Comparison of ENCODE assay signal across 10 cellular contexts in genomic region chr7:47336178-47337020, GRCh38.
DNase-seq lines count a peak whose midpoint lies in the region; ATAC-seq and TF ChIP-seq lines count a peak whose summit lies in the region.
"Had no signal": no experiment of that assay in that cellular context is flagged by ENCODE, and none has a peak within 500 bp of the region (broad histone marks: within the 10 kb centered on the region; RNA-seq: fewer than 3 reads in every experiment).

No MANE protein-coding gene starts in this region.

- peak; percentile 91 for ATAC-seq in Right ventricle myocardium superior (ENCODE audit: poor library complexity)
- ATAC-seq in activated CD4-positive, CD25-positive, alpha-beta regulatory T cell treated with anti-CD3 and anti-CD28 coated beads, Interleukin-2, amount 50 U/mL, for 24 hours: no peak

- H3K4me1 ChIP-seq in ascending aorta: peaks cover 5 to 16% of the 10 kb centered on the region in 2 donors
- H3K4me1 ChIP-seq: Caco-2 had no signal

- peak overlapping the region; percentile 58 to 67 for H3K27ac ChIP-seq in ascending aorta

- no peak overlapping the region for H3K4me3 ChIP-seq in ascending aorta

- no peak for TF ChIP-seq CTCF in ascending aorta (IDR thresholded peaks at IDR 0.05)

- intact Hi-C loops in ascending aorta (cut with DNase I): loop anchor here (5.0 kb wide), 1 partner anchor 44 kb away; no protein-coding TSS in a partner anchor
- intact Hi-C loops in Right ventricle myocardium superior (cut with DNase I): no loop called here

- H3K9me3 ChIP-seq in ascending aorta: no peaks in the 10 kb centered on the region
- H3K9me3 ChIP-seq: Caco-2 had no signal

- peak; percentile 34 for DNase-seq in Daoy (ENCODE audit: low read depth)
- DNase-seq in ascending aorta (ENCODE audit: low spot score in 2 of 2): peak; percentile 37 to 88
- DNase-seq in Right ventricle myocardium superior: peak; percentile 74
- DNase-seq in putamen (ENCODE audit: low spot score): peak; percentile 39
- DNase-seq in HuH-7 (ENCODE audit: low spot score): no peak
- no peak for DNase-seq in HuH-7.5 (ENCODE audit: low spot score)
- DNase-seq in activated CD4-positive, CD25-positive, alpha-beta regulatory T cell treated with anti-CD3 and anti-CD28 coated beads, Interleukin-2, amount 50 U/mL, for 72 hours: no peak
- DNase-seq: Caco-2, MV-4-11 had no signal

- no peaks in the 10 kb centered on the region for H3K27me3 ChIP-seq in ascending aorta

- H3K36me3 ChIP-seq in ascending aorta: peaks cover 0 to 9% of the 10 kb centered on the region in 2 donors

Comparison
In these comparisons a context has a peak if more than half of its experiments do, and no peak if none do; other contexts are left out.
1. DNase-seq: peak in Daoy (single experiment), ascending aorta (2 of 2), Right ventricle myocardium superior (single experiment) and putamen (single experiment); none in HuH-7 (single experiment), HuH-7.5 (single experiment) and activated CD4-positive, CD25-positive, alpha-beta regulatory T cell treated with anti-CD3 and anti-CD28 coated beads, Interleukin-2, amount 50 U/mL, for 72 hours (single experiment).